8 cellular contexts compared by ENCODE assay signal in the genomic region with DNA sequence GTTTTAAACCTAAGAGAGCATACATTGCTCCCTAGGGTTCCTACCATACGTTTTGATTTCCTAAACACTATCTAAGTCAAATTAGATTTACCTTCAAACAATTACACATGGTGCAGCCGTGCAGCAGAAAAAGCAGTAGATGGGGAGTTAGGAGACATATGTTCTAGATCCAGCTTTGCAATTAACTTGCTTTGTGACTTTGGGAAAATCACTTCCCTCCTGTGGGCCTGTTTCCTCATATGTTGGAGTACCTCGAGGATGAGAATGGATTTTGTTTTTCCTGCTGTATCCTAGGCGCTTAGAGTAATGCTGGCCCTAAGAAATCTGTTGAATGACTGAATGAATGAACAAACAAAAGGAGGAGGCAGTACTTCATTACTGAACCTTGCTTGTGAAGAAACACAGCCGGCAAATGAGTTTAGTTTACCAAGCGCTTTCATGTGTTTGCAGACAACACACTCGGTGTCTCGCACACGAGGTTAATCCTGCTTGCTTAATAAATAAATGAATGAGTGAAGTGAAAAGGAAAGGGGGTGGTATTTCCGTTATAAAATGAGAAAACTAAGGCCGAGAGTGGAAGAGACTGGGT. TPM values are rescaled to one million over a fixed set of nuclear protein-coding genes. Genes with fewer than 3 reads are reported as not detected.
DNase-seq lines count a peak whose midpoint lies in the region; ATAC-seq, FAIRE-seq and TF ChIP-seq lines count a peak whose summit lies in the region.

No MANE protein-coding gene starts in this region.

- WGBS in pancreas, 2 donors = 1 to 2% methylated on average over 11 of the region's 11 CpGs

- peak overlapping the region; percentile 87 for H3K4me2 ChIP-seq in BLaER1

- no peaks in the 10 kb centered on the region; the same call in 1 of the 2 replicates for H4K20me1 ChIP-seq in BLaER1

- DNase-seq in RPMI8226 (peak; percentile 3), epithelial cell of prostate (ENCODE audit: low read depth, low spot score) (no peak), pancreas (no peak), HPDE6-E6E7 (ENCODE audit: extremely low spot score) (no peak), SKM-1 treated with dmso at 0.1 percent for 144 hours (lab: John Stamatoyannopoulos, UW; ENCODE audit: unreplicated experiment) (no peak)

- H3K27ac ChIP-seq in BLaER1 (peak overlapping the region; percentile 92), epithelial cell of prostate (peak overlapping the region; percentile 38), pancreas (peak overlapping the region; percentile 72 to 90 (median 84))

- ATAC-seq in GM21381 (IDR thresholded peaks at IDR 0.05; ENCODE audit: unreplicated experiment) (peak; percentile 0), pancreas (peak in 3 of 4 donors; percentile 0 to 7 (median 1)), GM21737 (IDR thresholded peaks at IDR 0.05; ENCODE audit: unreplicated experiment) (no peak)

- H3K27me3 ChIP-seq in BLaER1 = no peaks in the 10 kb centered on the region
- H3K27me3 ChIP-seq in pancreas = no peaks in the 10 kb centered on the region

- H3K4me1 ChIP-seq in BLaER1 (peaks cover 34% of the 10 kb centered on the region), pancreas (peaks cover 15 to 27% (median 25%) of the 10 kb centered on the region in 3 donors)

- H3K4me3 ChIP-seq in BLaER1 = peak overlapping the region; percentile 88
- H3K4me3 ChIP-seq in pancreas = peak overlapping the region; percentile 33 to 79 (median 66)

- H3K9ac ChIP-seq in BLaER1 = peak overlapping the region; percentile 93

- H3K36me3 ChIP-seq in BLaER1 = peaks cover 66% of the 10 kb centered on the region
- peaks cover 0 to 19% (median 0%) of the 10 kb centered on the region in 3 donors for H3K36me3 ChIP-seq in pancreas

- no peak for TF ChIP-seq CTCF in pancreas (IDR thresholded peaks at IDR 0.05)

- intact Hi-C loops in pancreas (cut with DNase I) = no loop called here

- H3K9me3 ChIP-seq in BLaER1 = peaks cover 51% of the 10 kb centered on the region
- no peaks in the 10 kb centered on the region for H3K9me3 ChIP-seq in pancreas

- no peak for FAIRE-seq in pancreas (lab: Jason Lieb, UNC)

RNA-seq across cellular contexts. Expression of gene MRPL50, which starts 0.6 kb away (rescaled TPM):
- 1 to 10 TPM; 3.7 to 6.9 (median 6.4) TPM for total RNA-seq in pancreas
- 1 to 10 TPM; 4.8 to 8.4 TPM for polyA plus RNA-seq in pancreas

RNA-seq across cellular contexts. Expression of gene ZNF189, which starts 0.8 kb away (rescaled TPM):
- 10 to 100 TPM; 11.3 to 29.1 (median 19.7) TPM for total RNA-seq in pancreas
- polyA plus RNA-seq in pancreas = 10 to 100 TPM; 16.1 to 19.1 TPM

RNA-seq across cellular contexts. Expression of gene BAAT, which starts 13.0 kb away (rescaled TPM):
- total RNA-seq in pancreas = 10 to 100 TPM in 1 of 6 donors, 1 to 10 TPM in 4, under 1 TPM in 1; 0.43 to 13.9 (median 1.5) TPM
- polyA plus RNA-seq in pancreas = 1 to 10 TPM; 1.4 to 2.0 TPM

RNA-seq across cellular contexts. Expression of gene ALDOB, which starts 37.7 kb away (rescaled TPM):
- total RNA-seq in pancreas = 100 to 1,000 TPM in 5 of 6 donors, 10 to 100 TPM in 1; 75.0 to 856 (median 264) TPM
- 100 to 1,000 TPM; 301 to 593 TPM for polyA plus RNA-seq in pancreas

Comparison
In these comparisons a context has a peak if more than half of its experiments do, and no peak if none do; other contexts are left out.
1. H3K27ac ChIP-seq: peak in every context shown above with its lines; median percentile 92 in BLaER1; 84 in pancreas; 38 in epithelial cell of prostate.